8 cellular contexts compared by ENCODE assay signal in the genomic region with DNA sequence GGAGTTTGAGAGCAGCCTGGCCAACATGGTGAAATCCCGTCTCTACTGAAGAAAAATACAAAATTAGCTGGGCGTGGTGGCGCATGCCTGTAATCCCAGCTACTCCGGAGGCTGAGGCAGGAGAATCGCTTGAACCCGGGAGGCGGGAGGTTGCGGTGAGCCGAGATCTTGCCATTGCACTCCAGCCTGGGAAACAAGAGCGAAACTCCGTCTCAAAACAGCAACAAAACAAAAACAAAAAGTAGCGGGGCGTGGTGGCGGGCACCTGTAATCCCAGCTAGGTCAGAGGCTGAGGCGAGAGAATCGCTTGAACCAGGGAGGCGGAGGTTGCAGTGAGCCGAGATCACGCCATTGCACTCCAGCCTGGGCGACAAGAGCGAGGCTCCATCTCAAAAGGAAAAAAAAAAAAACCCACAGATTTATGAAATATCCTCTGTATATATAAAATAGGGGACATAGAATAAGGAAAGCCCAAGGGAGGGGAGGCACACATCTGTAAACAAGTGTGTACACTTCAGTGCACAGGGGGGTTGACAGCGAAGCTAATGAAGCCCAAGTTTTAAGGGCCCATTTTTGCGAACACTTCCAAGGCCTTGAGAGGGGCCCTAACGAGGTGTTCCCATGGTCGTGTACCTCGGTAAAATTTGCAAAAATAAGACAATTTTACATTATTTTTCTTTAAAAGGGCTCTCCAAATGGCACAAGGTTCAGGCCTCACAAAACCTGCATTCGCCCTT. TPM values are rescaled to one million over a fixed set of nuclear protein-coding genes. Genes with fewer than 3 reads are reported as not detected.
A peak's percentile ranks its signal among the peaks of the same experiment; 100 is the strongest.
DNase-seq lines count a peak whose midpoint lies in the region; ATAC-seq and TF ChIP-seq lines count a peak whose summit lies in the region.
"Not testable (repeated sequence)": the region's sequence is repeated elsewhere in the genome, so short reads cannot be mapped to it uniquely, and the experiment has no call there.

No MANE protein-coding gene starts in this region.

- H4K20me1 ChIP-seq in DOHH2 (ENCODE audit: control insufficient read depth, insufficient read depth, low read depth, low read length): peaks cover 12% of the 10 kb centered on the region

- not testable (repeated sequence) for ATAC-seq in lower lobe of right lung
- ATAC-seq in psoas muscle: peak in 2 of 4 donors; percentile 9 to 16

- H3K9me3 Mint-ChIP-seq in brain: not testable (repeated sequence)

- H3K4me1 ChIP-seq in DOHH2 (ENCODE audit: control insufficient read depth, low read length): peaks cover 57% of the 10 kb centered on the region
- peaks cover 46% of the 10 kb centered on the region for H3K4me1 ChIP-seq in lower lobe of right lung
- peaks cover 41% of the 10 kb centered on the region for H3K4me1 ChIP-seq in psoas muscle
- not testable (repeated sequence) for H3K4me1 ChIP-seq in uterus

- intact Hi-C loops in lower lobe of right lung (cut with DNase I); psoas muscle (cut with DNase I); uterus (cut with DNase I; ENCODE audit: low total_unique reads): not testable (repeated sequence)

- WGBS in psoas muscle, 3 donors: 65 to 68% (median 67%) methylated on average over 27 of the region's 27 CpGs

- not testable (repeated sequence) for TF ChIP-seq CTCF in DOHH2 (IDR thresholded peaks at IDR 0.05; ENCODE audit: low read depth, low read length, poor library complexity, severe bottlenecking); WI38 (IDR thresholded peaks at IDR 0.05; ENCODE audit: low read depth, low read length); brain (conservative IDR thresholded peaks at IDR 0.05); fibroblast of villous mesenchyme (IDR thresholded peaks at IDR 0.05; ENCODE audit: insufficient read depth, low read depth, low read length); lower lobe of right lung (IDR thresholded peaks at IDR 0.05); psoas muscle (IDR thresholded peaks at IDR 0.05); uterus (IDR thresholded peaks at IDR 0.05)

- H3K79me2 ChIP-seq in DOHH2 (ENCODE audit: control insufficient read depth, low read length): peaks cover 69% of the 10 kb centered on the region

- not testable (repeated sequence) for H3K9me2 ChIP-seq in DOHH2 (replicated peaks; ENCODE audit: control insufficient read depth, low read length)

- H3K4me2 ChIP-seq in DOHH2 (ENCODE audit: low read length): peak overlapping the region; percentile 91

- not testable (repeated sequence) for H3K36me3 ChIP-seq in DOHH2 (ENCODE audit: control insufficient read depth, low read length); MG63; lower lobe of right lung; psoas muscle (ENCODE audit: insufficient read depth in 1 of 2, low read depth in 1 of 2); uterus

- not testable (repeated sequence) for H3K27me3 ChIP-seq in DOHH2 (ENCODE audit: control insufficient read depth, low read length); MG63; lower lobe of right lung (ENCODE audit: low read depth); psoas muscle (ENCODE audit: insufficient read depth in 3 of 3, low read length in 2 of 3); uterus

- H3K36me3 Mint-ChIP-seq in brain: not testable (repeated sequence)

- not testable (repeated sequence) for DNase-seq in MG63, lower lobe of right lung, uterus
- peak; percentile 6 for DNase-seq in fibroblast of villous mesenchyme (ENCODE audit: low read depth)
- peak in 1 of 2 donors; percentile 17 for DNase-seq in psoas muscle

- H3K27ac Mint-ChIP-seq in brain: peak overlapping the region; percentile 96 to 99 (median 99)

- H3K4me3 ChIP-seq in DOHH2 (ENCODE audit: low read length): peak overlapping the region; percentile 97
- H3K4me3 ChIP-seq in MG63: peak overlapping the region; percentile 98
- peak overlapping the region; percentile 93 for H3K4me3 ChIP-seq in WI38 (ENCODE audit: low read depth, low read length)
- H3K4me3 ChIP-seq in fibroblast of villous mesenchyme (ENCODE audit: low read depth, low read length): peak overlapping the region; percentile 84
- peak overlapping the region; percentile 95 for H3K4me3 ChIP-seq in lower lobe of right lung
- H3K4me3 ChIP-seq in psoas muscle: peak overlapping the region; percentile 95
- H3K4me3 ChIP-seq in uterus: peak overlapping the region; percentile 82 to 94

- not testable (repeated sequence) for TF ChIP-seq POLR2A in uterus (IDR thresholded peaks at IDR 0.05)

- peak overlapping the region; percentile 93 to 98 (median 97) for H3K4me3 Mint-ChIP-seq in brain

- H3K27me3 Mint-ChIP-seq in brain: not testable (repeated sequence)

- H3K9me3 ChIP-seq in DOHH2 (ENCODE audit: control insufficient read depth, insufficient read depth, low read length); MG63; lower lobe of right lung; psoas muscle; uterus: not testable (repeated sequence)

- peaks cover 71% of the 10 kb centered on the region for H3K4me1 Mint-ChIP-seq in brain

- peaks cover 29% of the 10 kb centered on the region for H3F3A ChIP-seq in DOHH2 (ENCODE audit: control insufficient read depth, insufficient read depth)

- H3K27ac ChIP-seq in DOHH2 (ENCODE audit: low read depth, low read length) (peak overlapping the region; percentile 72), lower lobe of right lung (peak overlapping the region; percentile 91), psoas muscle (peak overlapping the region; percentile 94), uterus (peak overlapping the region; percentile 84 to 85)

RNA-seq across cellular contexts. Expression of gene ABHD13, which starts 0.7 kb away (rescaled TPM):
- 3.3 and 8.4 TPM in 2 replicates for total RNA-seq in MG63 (2014; rRNA removed; shearing (Covaris generic); ENCODE audit: low replicate concordance)
- polyA plus RNA-seq in brain (ENCODE audit: insufficient read depth, low read depth, low replicate concordance) (2.6 TPM), psoas muscle (10 to 100 TPM in 1 of 3 donors, 1 to 10 TPM in 2; 3.8 to 10.5 (median 5.7) TPM)
- total RNA-seq in fibroblast of villous mesenchyme (7.4 and 10.8 TPM in 2 replicates), lower lobe of right lung (10.5 TPM), psoas muscle (1 to 10 TPM; 4.2 to 8.9 (median 6.8) TPM), uterus (10 to 100 TPM in 3 of 4 donors, 1 to 10 TPM in 1; 8.7 to 30.0 (median 18.1) TPM)

RNA-seq across cellular contexts. Expression of gene LIG4, which starts 2.1 kb away (rescaled TPM):
- 6.4 and 9.2 TPM in 2 replicates for total RNA-seq in MG63 (2014; rRNA removed; shearing (Covaris generic); ENCODE audit: low replicate concordance)
- 2.7 TPM for polyA plus RNA-seq in brain (ENCODE audit: insufficient read depth, low read depth, low replicate concordance)
- total RNA-seq in fibroblast of villous mesenchyme: 9.7 and 19.0 TPM in 2 replicates
- 10.4 TPM for total RNA-seq in lower lobe of right lung
- 10 to 100 TPM in 3 of 4 donors, 1 to 10 TPM in 1; 8.2 to 15.0 (median 10.6) TPM for total RNA-seq in psoas muscle
- polyA plus RNA-seq in psoas muscle: 10 to 100 TPM in 1 of 3 donors, 1 to 10 TPM in 2; 4.6 to 14.4 (median 5.4) TPM
- 10 to 100 TPM in 1 of 4 donors, 1 to 10 TPM in 3; 2.0 to 11.0 (median 7.2) TPM for total RNA-seq in uterus

RNA-seq across cellular contexts. Expression of gene TNFSF13B, which starts 52.0 kb away (rescaled TPM):
- 0.74 TPM in 1 of 2 replicates, not detected in the other for total RNA-seq in MG63 (2014; rRNA removed; shearing (Covaris generic); ENCODE audit: low replicate concordance)
- polyA plus RNA-seq in brain (ENCODE audit: insufficient read depth, low read depth, low replicate concordance) (0.32 TPM), psoas muscle (under 1 TPM; 0.23 to 0.48 (median 0.27) TPM)
- total RNA-seq in fibroblast of villous mesenchyme (0.64 and 2.6 TPM in 2 replicates), lower lobe of right lung (26.6 TPM), psoas muscle (1 to 10 TPM in 2 of 4 donors, under 1 TPM in 2; 0.80 to 1.5 (median 0.98) TPM), uterus (1 to 10 TPM in 2 of 4 donors, under 1 TPM in 1, not detected in 1; 0.29 to 3.7 (median 2.1) TPM)
